Comparison of ENCODE assay signal across 8 cellular contexts in genomic region chr19:41895745-41896580, GRCh38. TPM values are rescaled to one million over a fixed set of nuclear protein-coding genes. Genes with fewer than 3 reads are reported as not detected.
DNase-seq lines count a peak whose midpoint lies in the region; ATAC-seq, FAIRE-seq and TF ChIP-seq lines count a peak whose summit lies in the region.
"Had no signal": no experiment of that assay in that cellular context is flagged by ENCODE, and none has a peak within 500 bp of the region (broad histone marks: within the 10 kb centered on the region; RNA-seq: fewer than 3 reads in every experiment).

No MANE protein-coding gene starts in this region.

- H3K27me3 ChIP-seq in cardiac muscle cell (no peaks in the 10 kb centered on the region), GM12878 (replicated peaks in 1 of 2; ENCODE audit: control insufficient read depth in 2 of 2, insufficient read depth in 2 of 2, low read length in 1 of 2) (no peaks in the 10 kb centered on the region)

- no peaks in the 10 kb centered on the region for H3K79me2 ChIP-seq in GM12878 (ENCODE audit: control insufficient read depth, insufficient read depth, low read length)

- POLR2A ChIA-PET in GM12878 (lab: Charles Lee), result no interaction called here

- H2AFZ ChIP-seq in GM12878 (ENCODE audit: control insufficient read depth, low read depth, low read length), result no peak overlapping the region

- TF ChIP-seq RAD21 in GM12878 (IDR thresholded peaks at IDR 0.05; ENCODE audit: insufficient read depth, low read depth, low read length), result no peak

- no peak overlapping the region for H3K9ac ChIP-seq in GM12878 (ENCODE audit: control insufficient read depth, insufficient read depth, low read length)

- no peak overlapping the region for H3K4me2 ChIP-seq in GM12878 (ENCODE audit: control insufficient read depth, insufficient read depth)

- H3K4me1 ChIP-seq in cardiac muscle cell (ENCODE audit: low read depth) (no peaks in the 10 kb centered on the region), GM12878 (ENCODE audit: control insufficient read depth, insufficient read depth, low read length) (no peaks in the 10 kb centered on the region)

- no peak overlapping the region for H3K4me3 ChIP-seq in cardiac muscle cell
- no peak overlapping the region for H3K4me3 ChIP-seq in GM12878

- SMC1A ChIA-PET in GM12878 (lab: Charles Lee; ENCODE audit: uncharacterized antibody, unreplicated experiment), result no interaction called here

- 58% methylated on average over 16 of the region's 19 CpGs for WGBS in GM12878 (ENCODE audit: insufficient coverage, insufficient replicate concordance, low lambda C conversion rate, missing lambda C conversion rate)

- RAD21 ChIA-PET in GM12878 (lab: Charles Lee; ENCODE audit: unreplicated experiment), result no interaction called here

- no peak for TF ChIP-seq POLR2A in GM12878 (IDR thresholded peaks at IDR 0.05; ENCODE audit: low read depth, low read length)

- ATAC-seq in left ventricle myocardium superior (no peak), GM12878 (peak; percentile 70), HG03045 (IDR thresholded peaks at IDR 0.05; ENCODE audit: unreplicated experiment) (no peak), HG03520 (IDR thresholded peaks at IDR 0.05; ENCODE audit: unreplicated experiment) (no peak)

- CTCF ChIA-PET in GM12878 (lab: Yijun Ruan, JAX), result interaction anchor here (0.6 kb wide), 2 partner anchors 21 to 231 kb away, joined by 3 to 4 read pairs; no protein-coding TSS in a partner anchor

- no peaks in the 10 kb centered on the region for H4K20me1 ChIP-seq in GM12878 (ENCODE audit: control insufficient read depth, insufficient read depth)

- TF ChIP-seq EP300 in GM12878 (IDR thresholded peaks at IDR 0.05; ENCODE audit: borderline replicate concordance in 1 of 2, control insufficient read depth in 1 of 2, low read depth in 2 of 2, low read length in 2 of 2), result no peak

- no TSS peak for BruUV-seq in GM12878 (replicated peaks; lab: Mats Ljungman, UMichigan)

- intact Hi-C loops in left ventricle myocardium superior (cut with micrococcal nuclease) (no loop called here), GM12878 (cut with micrococcal nuclease; ENCODE audit: unreplicated experiment) (no loop called here)

- FAIRE-seq in GM12878 (lab: Jason Lieb, UNC), result no peak

- H3K36me3 ChIP-seq in cardiac muscle cell (no peaks in the 10 kb centered on the region), GM12878 (ENCODE audit: control insufficient read depth in 2 of 2, insufficient read depth in 2 of 2, low read length in 1 of 2) (peaks cover 12 to 26% of the 10 kb centered on the region in 2 experiments; a peak in 3 of 4 replicates)

- H3K9me3 ChIP-seq in cardiac muscle cell (ENCODE audit: low read depth) (no peaks in the 10 kb centered on the region), GM12878 (replicated peaks; ENCODE audit: control insufficient read depth, insufficient read depth, low read length) (no peaks in the 10 kb centered on the region)

- no peak overlapping the region for H3K27ac ChIP-seq in cardiac muscle cell
- H3K27ac ChIP-seq in GM12878 (ENCODE audit: control insufficient read depth, insufficient read depth), result no peak overlapping the region

- in situ Hi-C loops in GM12878 (cut with MboI), result no loop called here

- peak; percentile 23 for TF ChIP-seq CTCF in cardiac muscle cell (IDR thresholded peaks at IDR 0.05; ENCODE audit: low read depth, low read length)
- peak in 2 of 3 experiments; percentile 23 to 37; a peak in 2 of 6 replicates for TF ChIP-seq CTCF in GM12878 (IDR thresholded peaks at IDR 0.05 in 2 of 3, conservative IDR thresholded peaks at IDR 0.05 in 1 of 3; ENCODE audit: control insufficient read depth in 2 of 3, extremely low read depth in 1 of 3, insufficient read depth in 1 of 3, low read depth in 3 of 3, low read length in 3 of 3)

- DNase-seq in cardiac muscle cell (ENCODE audit: low read depth in 1 of 2, low spot score in 1 of 2) (no peak), left ventricle myocardium superior (no peak), GM12878 (ENCODE audit: low read depth, low spot score) (no peak), T1000 (lab: John Stamatoyannopoulos, UW) (no peak)
- DNase-seq: activated effector memory CD4-positive, alpha-beta T cell treated with anti-CD3 and anti-CD28 coated beads, Interleukin-2, amount 50 U/mL, for 16 hours; NCI-H2107 had no signal

RNA-seq across cellular contexts. Expression of gene ARHGEF1, which starts 13.0 kb away (rescaled TPM):
- total RNA-seq in cardiac muscle cell (19.2 and 49.9 TPM in 2 replicates), left ventricle myocardium superior (26.9 TPM), GM12878 (2014; rRNA removed) (63.3 and 67.8 TPM in 2 replicates), GM12878 (2014; rRNA removed; fragmentation: Illumina TruSeq; extraction: Trizol) (21.2 and 21.7 TPM in 2 replicates), GM12878 (2021) (185 and 207 TPM in 2 replicates)
- polyA plus RNA-seq in cardiac muscle cell (40.1 and 68.1 TPM in 2 replicates), GM12878 (2011; rRNA removed) (22.5 and 40.1 TPM in 2 replicates), GM12878 (2014; fragmentation: Illumina TruSeq; extraction: Trizol) (13.4 and 35.3 TPM in 2 replicates), GM12878 (2014; fragmentation: Nextera tagmentation; extraction: Ambion mirVana) (1 to 10 TPM; 1.2 to 5.9 TPM), GM12878 (2014; rRNA removed) (151 and 182 TPM in 2 replicates), GM12878 (2016; fragmentation: Nextera tagmentation; extraction: Ambion mirVana) (100 to 1,000 TPM in 1 of 2 experiments, 10 to 100 TPM in 1; 89.7 to 110 TPM)
- 129 and 142 TPM in 2 replicates for total RNA-seq in GM12878 (2013; cell fraction: nucleolus; rRNA removed)
- 58.7 TPM for polyA plus RNA-seq in GM12878 (2011; ENCODE audit: low read depth)
- 52.3 and 74.7 TPM in 2 replicates for polyA plus RNA-seq in GM12878 (2011; cell fraction: cytosol; rRNA removed)
- polyA plus RNA-seq in GM12878 (2011; cell fraction: nucleus; rRNA removed), result 425 and 583 TPM in 2 replicates
- 158 and 192 TPM in 2 replicates for polyA plus RNA-seq in GM12878 (2012)
- polyA minus RNA-seq in GM12878 (2011; rRNA and poly(A)+ RNA removed), result 21.7 and 42.7 TPM in 2 replicates
- polyA minus RNA-seq in GM12878 (2011; cell fraction: cytosol; rRNA and poly(A)+ RNA removed), result 28.9 and 30.2 TPM in 2 replicates
- 40.9 and 71.2 TPM in 2 replicates for polyA minus RNA-seq in GM12878 (2011; cell fraction: nucleus; rRNA and poly(A)+ RNA removed)

RNA-seq across cellular contexts. Expression of gene CD79A, which starts 18.9 kb away (rescaled TPM):
- 0.11 TPM in 1 of 2 replicates, not detected in the other for total RNA-seq in cardiac muscle cell
- 0.22 and 0.24 TPM in 2 replicates for polyA plus RNA-seq in cardiac muscle cell
- total RNA-seq in left ventricle myocardium superior, result not detected
- 163 and 166 TPM in 2 replicates for total RNA-seq in GM12878 (2013; cell fraction: nucleolus; rRNA removed)
- 370 and 414 TPM in 2 replicates for total RNA-seq in GM12878 (2014; rRNA removed)
- 243 and 253 TPM in 2 replicates for total RNA-seq in GM12878 (2014; rRNA removed; fragmentation: Illumina TruSeq; extraction: Trizol)
- total RNA-seq in GM12878 (2021), result 357 and 368 TPM in 2 replicates
- polyA plus RNA-seq in GM12878 (2011; ENCODE audit: low read depth), result 302 TPM
- polyA plus RNA-seq in GM12878 (2011; rRNA removed), result 117 and 280 TPM in 2 replicates
- 347 and 501 TPM in 2 replicates for polyA plus RNA-seq in GM12878 (2011; cell fraction: cytosol; rRNA removed)
- 160 and 176 TPM in 2 replicates for polyA plus RNA-seq in GM12878 (2011; cell fraction: nucleus; rRNA removed)
- polyA plus RNA-seq in GM12878 (2012), result 480 and 877 TPM in 2 replicates
- polyA plus RNA-seq in GM12878 (2014; fragmentation: Illumina TruSeq; extraction: Trizol), result 97.1 and 294 TPM in 2 replicates
- 10 to 100 TPM; 38.8 to 76.5 TPM for polyA plus RNA-seq in GM12878 (2014; fragmentation: Nextera tagmentation; extraction: Ambion mirVana)
- polyA plus RNA-seq in GM12878 (2014; rRNA removed), result 400 and 502 TPM in 2 replicates
- 100 to 1,000 TPM; 268 to 283 TPM for polyA plus RNA-seq in GM12878 (2016; fragmentation: Nextera tagmentation; extraction: Ambion mirVana)
- polyA minus RNA-seq in GM12878 (2011; rRNA and poly(A)+ RNA removed), result 144 and 359 TPM in 2 replicates
- polyA minus RNA-seq in GM12878 (2011; cell fraction: cytosol; rRNA and poly(A)+ RNA removed), result 143 and 156 TPM in 2 replicates
- 66.9 and 93.6 TPM in 2 replicates for polyA minus RNA-seq in GM12878 (2011; cell fraction: nucleus; rRNA and poly(A)+ RNA removed)

RNA-seq across cellular contexts. Expression of gene ERFL, which starts 32.3 kb away (rescaled TPM):
- total RNA-seq in cardiac muscle cell, result 1.0 TPM in 1 of 2 replicates, not detected in the other
- polyA plus RNA-seq in cardiac muscle cell, result 0.06 TPM in 1 of 2 replicates, not detected in the other
- total RNA-seq in left ventricle myocardium superior, result not detected
- 0.83 and 1.2 TPM in 2 replicates for total RNA-seq in GM12878 (2013; cell fraction: nucleolus; rRNA removed)
- total RNA-seq in GM12878 (2014; rRNA removed), result 0.11 TPM in 1 of 2 replicates, not detected in the other
- not detected in 2 replicates for total RNA-seq in GM12878 (2014; rRNA removed; fragmentation: Illumina TruSeq; extraction: Trizol)
- total RNA-seq in GM12878 (2021), result 0.10 and 0.19 TPM in 2 replicates
- polyA plus RNA-seq in GM12878 (2011; ENCODE audit: low read depth), result 0.46 TPM
- 0.05 TPM in 1 of 2 replicates, not detected in the other for polyA plus RNA-seq in GM12878 (2011; rRNA removed)
- 0.04 and 0.10 TPM in 2 replicates for polyA plus RNA-seq in GM12878 (2011; cell fraction: cytosol; rRNA removed)
- polyA plus RNA-seq in GM12878 (2011; cell fraction: nucleus; rRNA removed), result 1.2 and 1.3 TPM in 2 replicates
- 1.00 and 1.4 TPM in 2 replicates for polyA plus RNA-seq in GM12878 (2012)
- 0.04 TPM in 1 of 2 replicates, not detected in the other for polyA plus RNA-seq in GM12878 (2014; fragmentation: Illumina TruSeq; extraction: Trizol)
- polyA plus RNA-seq in GM12878 (2014; fragmentation: Nextera tagmentation; extraction: Ambion mirVana), result not detected
- polyA plus RNA-seq in GM12878 (2014; rRNA removed), result 0.10 TPM in 1 of 2 replicates, not detected in the other
- polyA plus RNA-seq in GM12878 (2016; fragmentation: Nextera tagmentation; extraction: Ambion mirVana), result not detected
- polyA minus RNA-seq in GM12878 (2011; rRNA and poly(A)+ RNA removed), result not detected in 2 replicates
- polyA minus RNA-seq in GM12878 (2011; cell fraction: cytosol; rRNA and poly(A)+ RNA removed), result not detected in 2 replicates
- 0.24 TPM in 1 of 2 replicates, not detected in the other for polyA minus RNA-seq in GM12878 (2011; cell fraction: nucleus; rRNA and poly(A)+ RNA removed)

RNA-seq across cellular contexts. Expression of gene RPS19, which starts 35.9 kb away (rescaled TPM):
- total RNA-seq in cardiac muscle cell, result 1,651 and 2,830 TPM in 2 replicates
- 1,323 and 1,693 TPM in 2 replicates for polyA plus RNA-seq in cardiac muscle cell
- 559 TPM for total RNA-seq in left ventricle myocardium superior
- 337 and 389 TPM in 2 replicates for total RNA-seq in GM12878 (2013; cell fraction: nucleolus; rRNA removed)
- 2,833 and 3,056 TPM in 2 replicates for total RNA-seq in GM12878 (2014; rRNA removed)
- 4,466 and 4,585 TPM in 2 replicates for total RNA-seq in GM12878 (2014; rRNA removed; fragmentation: Illumina TruSeq; extraction: Trizol)
- 4,047 and 4,139 TPM in 2 replicates for total RNA-seq in GM12878 (2021)
- polyA plus RNA-seq in GM12878 (2011; ENCODE audit: low read depth), result 3,782 TPM
- polyA plus RNA-seq in GM12878 (2011; rRNA removed), result 2,203 and 3,275 TPM in 2 replicates
- polyA plus RNA-seq in GM12878 (2011; cell fraction: cytosol; rRNA removed), result 6,871 and 7,631 TPM in 2 replicates
- 984 and 1,594 TPM in 2 replicates for polyA plus RNA-seq in GM12878 (2011; cell fraction: nucleus; rRNA removed)
- polyA plus RNA-seq in GM12878 (2012), result 5,988 and 6,622 TPM in 2 replicates
- polyA plus RNA-seq in GM12878 (2014; fragmentation: Illumina TruSeq; extraction: Trizol), result 763 and 2,654 TPM in 2 replicates
- 1,000 to 10,000 TPM; 5,523 to 5,578 TPM for polyA plus RNA-seq in GM12878 (2014; fragmentation: Nextera tagmentation; extraction: Ambion mirVana)
- polyA plus RNA-seq in GM12878 (2014; rRNA removed), result 2,615 and 3,329 TPM in 2 replicates
- polyA plus RNA-seq in GM12878 (2016; fragmentation: Nextera tagmentation; extraction: Ambion mirVana), result 1,000 to 10,000 TPM; 4,207 to 4,390 TPM
- 545 and 1,896 TPM in 2 replicates for polyA minus RNA-seq in GM12878 (2011; rRNA and poly(A)+ RNA removed)
- polyA minus RNA-seq in GM12878 (2011; cell fraction: cytosol; rRNA and poly(A)+ RNA removed), result 1,252 and 1,303 TPM in 2 replicates
- 228 and 274 TPM in 2 replicates for polyA minus RNA-seq in GM12878 (2011; cell fraction: nucleus; rRNA and poly(A)+ RNA removed)

RNA-seq across cellular contexts. Expression of gene DMRTC2, which starts 51.1 kb away (rescaled TPM):
- total RNA-seq in cardiac muscle cell (not detected in 2 replicates), left ventricle myocardium superior (not detected), GM12878 (2014; rRNA removed) (not detected in 2 replicates), GM12878 (2014; rRNA removed; fragmentation: Illumina TruSeq; extraction: Trizol) (not detected in 2 replicates), GM12878 (2021) (not detected in 2 replicates)
- polyA plus RNA-seq in cardiac muscle cell (not detected in 2 replicates), GM12878 (2011; rRNA removed) (not detected in 2 replicates), GM12878 (2014; fragmentation: Illumina TruSeq; extraction: Trizol) (not detected in 2 replicates), GM12878 (2014; fragmentation: Nextera tagmentation; extraction: Ambion mirVana) (not detected), GM12878 (2014; rRNA removed) (not detected in 2 replicates), GM12878 (2016; fragmentation: Nextera tagmentation; extraction: Ambion mirVana) (not detected)
- total RNA-seq in GM12878 (2013; cell fraction: nucleolus; rRNA removed), result not detected in 2 replicates
- polyA plus RNA-seq in GM12878 (2011; ENCODE audit: low read depth), result not detected
- polyA plus RNA-seq in GM12878 (2011; cell fraction: cytosol; rRNA removed), result not detected in 2 replicates
- not detected in 2 replicates for polyA plus RNA-seq in GM12878 (2011; cell fraction: nucleus; rRNA removed)
- not detected in 2 replicates for polyA plus RNA-seq in GM12878 (2012)
- not detected in 2 replicates for polyA minus RNA-seq in GM12878 (2011; rRNA and poly(A)+ RNA removed)
- not detected in 2 replicates for polyA minus RNA-seq in GM12878 (2011; cell fraction: cytosol; rRNA and poly(A)+ RNA removed)
- polyA minus RNA-seq in GM12878 (2011; cell fraction: nucleus; rRNA and poly(A)+ RNA removed), result not detected in 2 replicates

Comparison
In these comparisons a context has a peak if more than half of its experiments do, and no peak if none do; other contexts are left out.
1. RNA of gene CD79A, which starts 18.9 kb away (total RNA-seq): 163 to 414 TPM in GM12878; not detected in left ventricle myocardium superior (single experiment) and 0.11 TPM in cardiac muscle cell; every median in the first group is over 100 times any median in the second.